ENCODE assay signal across 8 cellular contexts in the genomic region with DNA sequence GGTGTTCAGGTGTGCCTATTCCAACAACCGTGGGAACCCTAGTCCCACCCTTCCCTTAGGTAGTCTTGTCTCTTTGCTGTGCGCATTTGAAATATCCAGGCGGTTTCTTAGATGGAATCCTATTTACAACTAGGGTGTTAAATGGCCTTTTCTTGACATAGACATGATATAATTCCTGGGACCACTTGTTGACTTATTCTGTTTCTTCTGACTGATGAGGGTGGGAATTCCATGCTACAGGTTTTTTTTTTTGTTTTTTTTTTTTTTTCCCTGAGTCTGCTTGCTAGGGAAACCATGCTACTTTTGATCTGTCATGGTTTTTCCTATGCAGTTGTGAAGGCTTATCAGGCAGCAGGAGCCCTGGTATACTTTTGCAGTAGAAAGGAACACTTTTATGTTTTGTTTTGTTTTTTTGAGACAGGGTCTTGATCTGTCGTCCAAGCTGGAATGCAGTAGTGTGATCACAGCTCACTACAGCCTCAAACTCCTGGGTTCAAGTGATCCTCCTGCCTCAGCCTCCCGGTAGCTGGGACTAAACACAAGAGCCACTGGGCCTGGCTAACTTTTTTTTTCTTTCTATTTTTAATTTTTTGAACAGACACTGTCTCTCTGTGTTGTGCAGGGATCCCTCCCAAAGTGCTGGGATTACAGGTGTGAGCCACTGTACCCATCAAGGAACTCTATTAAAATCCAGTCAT. TPM values are rescaled to one million over a fixed set of nuclear protein-coding genes. Genes with fewer than 3 reads are reported as not detected.
DNase-seq lines count a peak whose midpoint lies in the region; ATAC-seq and TF ChIP-seq lines count a peak whose summit lies in the region.

No MANE protein-coding gene starts in this region.

- H3K4me1 ChIP-seq in BLaER1 treated with 17β-estradiol and CSF1 and Interleukin-3, amounts not matched to agents 10 nM and 100 nM = peaks cover 77 to 83% (median 79%) of the 10 kb centered on the region in 10 experiments
- H3K4me1 ChIP-seq in Karpas-422 (ENCODE audit: low read length) (peaks cover 55% of the 10 kb centered on the region), duodenal mucosa (ENCODE audit: control insufficient read depth in 1 of 2, insufficient read depth in 2 of 2, low read length in 2 of 2) (peaks cover 49 to 61% of the 10 kb centered on the region in 2 donors), neuron (ENCODE audit: insufficient read depth, low read length) (peaks cover 21% of the 10 kb centered on the region)

- POLR2A ChIA-PET in RWPE1 (lab: Yijun Ruan, JAX; ENCODE audit: low non-redundant PET) = no interaction called here

- peaks cover 0 to 10% (median 0%) of the 10 kb centered on the region in 11 experiments; a peak in 1 of 22 replicates for H3K36me3 ChIP-seq in BLaER1 treated with 17β-estradiol and CSF1 and Interleukin-3, amounts not matched to agents 10 nM and 100 nM
- H3K36me3 ChIP-seq in Karpas-422 (ENCODE audit: insufficient read depth, low read length) = no peaks in the 10 kb centered on the region
- H3K36me3 ChIP-seq in duodenal mucosa (ENCODE audit: control insufficient read depth in 1 of 2, insufficient read depth in 2 of 2, low read length in 2 of 2) = no peaks in the 10 kb centered on the region
- H3K36me3 ChIP-seq in neuron (ENCODE audit: insufficient read depth, low read length) = no peaks in the 10 kb centered on the region

- H3K27ac ChIP-seq in BLaER1 treated with 17β-estradiol and CSF1 and Interleukin-3, amounts not matched to agents 10 nM and 100 nM = peak overlapping the region in 3 of 11 experiments; percentile 88 to 93 (median 90); a peak in 4 of 22 replicates
- H3K27ac ChIP-seq in Karpas-422 (ENCODE audit: low read length) (no peak overlapping the region), duodenal mucosa (ENCODE audit: low read depth, low read length) (no peak overlapping the region), RWPE1 (no peak overlapping the region)

- no peak for DNase-seq in Karpas-422
- no peak for DNase-seq in occipital lobe (lab: John Stamatoyannopoulos, UW)
- no peak for DNase-seq in omental fat pad (ENCODE audit: low spot score)
- no peak for DNase-seq in RWPE1 (ENCODE audit: low spot score)

- peaks cover 0 to 11% (median 0%) of the 10 kb centered on the region in 11 experiments; a peak in 5 of 22 replicates for H3K27me3 ChIP-seq in BLaER1 treated with 17β-estradiol and CSF1 and Interleukin-3, amounts not matched to agents 10 nM and 100 nM
- H3K27me3 ChIP-seq in Karpas-422 (ENCODE audit: low read length) = no peaks in the 10 kb centered on the region
- no peaks in the 10 kb centered on the region for H3K27me3 ChIP-seq in duodenal mucosa (ENCODE audit: control insufficient read depth in 1 of 2, insufficient read depth in 2 of 2, low read length in 2 of 2)
- no peaks in the 10 kb centered on the region for H3K27me3 ChIP-seq in neuron (ENCODE audit: insufficient read depth, low read length)

- H3K4me2 ChIP-seq in BLaER1 treated with 17β-estradiol and CSF1 and Interleukin-3, amounts not matched to agents 10 nM and 100 nM = peak overlapping the region; percentile 90 to 99 (median 98)
- peak overlapping the region; percentile 89 for H3K4me2 ChIP-seq in Karpas-422 (ENCODE audit: low read depth, low read length, poor library complexity, severe bottlenecking)

- CTCF ChIA-PET in RWPE1 (lab: Yijun Ruan, JAX) = interaction anchor here (3.2 kb wide), 1 partner anchor 216 kb away, joined by 93 read pairs; no protein-coding TSS in a partner anchor

- no peaks in the 10 kb centered on the region for H3K9me3 ChIP-seq in BLaER1 treated with 17β-estradiol and CSF1 and Interleukin-3, amounts not matched to agents 10 nM and 100 nM (replicated peaks in 1 of 11)
- no peaks in the 10 kb centered on the region for H3K9me3 ChIP-seq in Karpas-422 (ENCODE audit: low read length)
- H3K9me3 ChIP-seq in duodenal mucosa (ENCODE audit: control insufficient read depth in 1 of 2, low read length in 2 of 2) = no peaks in the 10 kb centered on the region
- no peaks in the 10 kb centered on the region for H3K9me3 ChIP-seq in neuron (ENCODE audit: low read length)

- peak overlapping the region in 8 of 11 experiments; percentile 85 to 98 (median 93); a peak in 13 of 22 replicates for H3K9ac ChIP-seq in BLaER1 treated with 17β-estradiol and CSF1 and Interleukin-3, amounts not matched to agents 10 nM and 100 nM
- H3K9ac ChIP-seq in Karpas-422 (ENCODE audit: low read length) (no peak overlapping the region), duodenal mucosa (ENCODE audit: low read depth in 1 of 2, low read length in 2 of 2) (peak overlapping the region; percentile 76 to 83)

- ATAC-seq in HG03378 (IDR thresholded peaks at IDR 0.05; ENCODE audit: unreplicated experiment) (no peak), omental fat pad (ENCODE audit: low FRiP score) (no peak)

- H4K20me1 ChIP-seq in BLaER1 treated with 17β-estradiol and CSF1 and Interleukin-3, amounts not matched to agents 10 nM and 100 nM = peaks cover 18 to 58% (median 46%) of the 10 kb centered on the region in 11 experiments; a peak in 17 of 22 replicates
- H4K20me1 ChIP-seq in Karpas-422 (ENCODE audit: insufficient read depth, low read depth, low read length) = no peaks in the 10 kb centered on the region

- no peak for TF ChIP-seq CTCF in omental fat pad (IDR thresholded peaks at IDR 0.05)
- TF ChIP-seq CTCF in RWPE1 (conservative IDR thresholded peaks at IDR 0.05; ENCODE audit: low read depth) = no peak

- H3K79me2 ChIP-seq in Karpas-422 (ENCODE audit: low read length) = no peaks in the 10 kb centered on the region

- peak overlapping the region; percentile 81 to 91 (median 82) for H3K4me3 ChIP-seq in BLaER1 treated with 17β-estradiol and CSF1 and Interleukin-3, amounts not matched to agents 10 nM and 100 nM
- H3K4me3 ChIP-seq in Karpas-422 (ENCODE audit: low read length) (no peak overlapping the region), duodenal mucosa (ENCODE audit: low read depth in 1 of 2, low read length in 2 of 2) (peak overlapping the region; percentile 84 to 88), neuron (ENCODE audit: low read length) (peak overlapping the region; percentile 94)

- no peak overlapping the region for H2AFZ ChIP-seq in Karpas-422 (ENCODE audit: low read length)
- no peak overlapping the region for H2AFZ ChIP-seq in neuron (ENCODE audit: low read depth, low read length)

- H3K9me2 ChIP-seq in Karpas-422 (replicated peaks; ENCODE audit: insufficient read depth, low read length) = no peaks in the 10 kb centered on the region

RNA-seq across cellular contexts. Expression of a gene that starts 1.5 kb away (rescaled TPM):
- 9.0 and 17.0 TPM in 2 replicates for total RNA-seq in Karpas-422 (2014; rRNA removed; shearing (Covaris generic); ENCODE audit: low replicate concordance)
- 12.3 TPM for total RNA-seq in occipital lobe
- total RNA-seq in omental fat pad = 10 to 100 TPM; 42.2 to 71.0 (median 51.1) TPM

RNA-seq across cellular contexts. Expression of a gene that starts 16.2 kb away (rescaled TPM):
- total RNA-seq in Karpas-422 (2014; rRNA removed; shearing (Covaris generic); ENCODE audit: low replicate concordance) = 54.6 and 68.5 TPM in 2 replicates
- total RNA-seq in occipital lobe (2.0 TPM), omental fat pad (10 to 100 TPM; 53.2 to 90.3 (median 67.8) TPM)

RNA-seq across cellular contexts. Expression of a gene that starts 48.6 kb away (rescaled TPM):
- 27.0 and 43.2 TPM in 2 replicates for total RNA-seq in Karpas-422 (2014; rRNA removed; shearing (Covaris generic); ENCODE audit: low replicate concordance)
- total RNA-seq in occipital lobe (9.4 TPM), omental fat pad (10 to 100 TPM in 2 of 4 donors, 1 to 10 TPM in 2; 6.2 to 12.3 (median 10.2) TPM)

RNA-seq across cellular contexts. Expression of a gene that starts 59.7 kb away (rescaled TPM):
- total RNA-seq in Karpas-422 (2014; rRNA removed; shearing (Covaris generic); ENCODE audit: low replicate concordance) = 123 and 124 TPM in 2 replicates
- 72.1 TPM for total RNA-seq in occipital lobe
- 100 to 1,000 TPM in 2 of 4 donors, 10 to 100 TPM in 2; 73.8 to 205 (median 110) TPM for total RNA-seq in omental fat pad

Comparison
In these comparisons a context has a peak if more than half of its experiments do, and no peak if none do; other contexts are left out.
1. RNA of a gene that starts 16.2 kb away (total RNA-seq): 53.2 to 90.3 TPM in omental fat pad and 54.6 to 68.5 TPM in Karpas-422; 2.0 TPM in occipital lobe (single experiment); every median in the first group is over 10 times any median in the second.